Comparison of ENCODE assay signal across 20 cellular contexts in the genomic region with DNA sequence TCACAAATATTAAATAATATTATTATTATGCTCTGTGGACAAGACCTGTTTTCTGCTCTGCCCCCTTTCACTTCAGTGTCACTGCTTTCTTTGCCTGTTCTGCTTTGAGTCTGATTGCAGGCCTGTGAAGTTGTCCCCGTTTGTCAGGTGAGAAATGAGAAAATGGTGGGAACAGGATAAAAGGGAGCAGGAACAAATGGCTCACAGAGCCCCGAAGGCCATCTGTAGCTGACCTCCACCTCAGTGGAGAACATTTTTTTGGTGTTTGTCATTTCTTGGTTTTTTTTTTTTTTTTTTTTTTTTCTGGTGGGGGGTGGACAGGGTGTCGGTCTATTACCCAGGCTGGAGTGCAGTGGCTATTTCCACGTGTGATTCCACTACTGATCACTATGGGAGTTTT. TPM values are rescaled to one million over a fixed set of nuclear protein-coding genes. Genes with fewer than 3 reads are reported as not detected.
DNase-seq lines count a peak whose midpoint lies in the region; ATAC-seq and TF ChIP-seq lines count a peak whose summit lies in the region.
"Had no signal": no experiment of that assay in that cellular context is flagged by ENCODE, and none has a peak within 500 bp of the region (broad histone marks: within the 10 kb centered on the region; RNA-seq: fewer than 3 reads in every experiment).

No MANE protein-coding gene starts in this region.

- peak overlapping the region; percentile 29; the same call in 1 of the 2 replicates for H3K27ac ChIP-seq in PC-3 (ENCODE audit: low read length)
- peak overlapping the region; percentile 47 for H3K27ac ChIP-seq in brain microvascular endothelial cell
- H3K27ac ChIP-seq: 22Rv1, BLaER1, SK-N-MC had no signal

- H3K4me1 Mint-ChIP-seq in chondrocyte (ENCODE audit: low read depth) = peaks cover 21% of the 10 kb centered on the region

- CTCF ChIA-PET in PC-3 (lab: Charles Lee) = interaction anchor here (0.6 kb wide), 1 partner anchor 46 kb away, joined by 3 read pairs; no protein-coding TSS in a partner anchor

- H3K4me3 ChIP-seq in PC-3 (ENCODE audit: low read length) (no peak overlapping the region), brain microvascular endothelial cell (ENCODE audit: low read depth, low read length) (no peak overlapping the region)
- H3K4me3 ChIP-seq: BLaER1, SK-N-MC had no signal

- no peak for TF ChIP-seq CTCF in PC-3 (conservative IDR thresholded peaks at IDR 0.05; ENCODE audit: low read depth, low read length)
- TF ChIP-seq CTCF in brain microvascular endothelial cell (IDR thresholded peaks at IDR 0.05; ENCODE audit: low read depth, low read length, missing control alignments) = no peak
- TF ChIP-seq CTCF in chondrocyte (IDR thresholded peaks at IDR 0.05) = no peak

- intact Hi-C loops in PC-3 (cut with micrococcal nuclease) = no loop called here

- no peak overlapping the region for H3K4me2 ChIP-seq in PC-3 (ENCODE audit: low read length)
- H3K4me2 ChIP-seq: BLaER1 had no signal

- no peaks in the 10 kb centered on the region for H3K27me3 ChIP-seq in PC-3 (ENCODE audit: low read length)
- H3K27me3 ChIP-seq in brain microvascular endothelial cell (replicated peaks) = no peaks in the 10 kb centered on the region
- H3K27me3 ChIP-seq: BLaER1 had no signal

- in situ Hi-C loops in brain microvascular endothelial cell (cut with HindIII; ENCODE audit: low pct_ligation_motif_present, low sequenced_read_pairs) = no loop called here

- no peak overlapping the region for H2AFZ ChIP-seq in PC-3 (ENCODE audit: low read length)

- no peaks in the 10 kb centered on the region for H3K9me3 ChIP-seq in PC-3 (ENCODE audit: low read length)
- H3K9me3 ChIP-seq: BLaER1 had no signal

- peaks cover 37% of the 10 kb centered on the region for H3K79me2 ChIP-seq in PC-3 (ENCODE audit: low read length)

- H3F3A ChIP-seq in PC-3 (ENCODE audit: low read length, unreplicated experiment) = peaks cover 3% of the 10 kb centered on the region

- no peak overlapping the region for H3K9ac ChIP-seq in PC-3 (ENCODE audit: low read length)
- H3K9ac ChIP-seq: BLaER1 had no signal

- no peak overlapping the region for H3K4me3 Mint-ChIP-seq in chondrocyte (ENCODE audit: unreplicated experiment)
- H3K4me3 Mint-ChIP-seq: CD8-positive, alpha-beta T cell had no signal

- no peaks in the 10 kb centered on the region for H3K27me3 Mint-ChIP-seq in chondrocyte (ENCODE audit: low read depth)

- no peak for ATAC-seq in PC-3
- ATAC-seq: CD8-positive, alpha-beta T cell; Right ventricle myocardium inferior had no signal

- POLR2A ChIA-PET in PC-3 (lab: Charles Lee; ENCODE audit: unreplicated experiment) = no interaction called here

- H3K27ac Mint-ChIP-seq in chondrocyte (ENCODE audit: unreplicated experiment) = no peak overlapping the region
- H3K27ac Mint-ChIP-seq: CD8-positive, alpha-beta T cell had no signal

- peaks cover 30% of the 10 kb centered on the region for H3K36me3 ChIP-seq in PC-3 (ENCODE audit: low read depth, low read length)
- peaks cover 29% of the 10 kb centered on the region for H3K36me3 ChIP-seq in brain microvascular endothelial cell (replicated peaks)
- H3K36me3 ChIP-seq: BLaER1 had no signal

- no peaks in the 10 kb centered on the region for H3K9me2 ChIP-seq in PC-3 (replicated peaks; ENCODE audit: low read length)

- peaks cover 30% of the 10 kb centered on the region for H3K4me1 ChIP-seq in PC-3 (ENCODE audit: insufficient read depth, low read length)
- H3K4me1 ChIP-seq: BLaER1 had no signal

- BruUV-seq in PC-3 (replicated peaks; lab: Mats Ljungman, UMichigan) = no TSS peak

- no peaks in the 10 kb centered on the region for H3K9me3 Mint-ChIP-seq in chondrocyte (ENCODE audit: low read depth)
- H3K9me3 Mint-ChIP-seq: CD8-positive, alpha-beta T cell had no signal

- peak; percentile 14 for DNase-seq in activated effector memory CD4-positive, alpha-beta T cell treated with anti-CD3 and anti-CD28 coated beads, Interleukin-2, amount 50 U/mL, for 16 hours
- no peak for DNase-seq in activated effector memory CD4-positive, alpha-beta T cell treated with Interleukin-2 at 50 U/mL for 16 hours
- DNase-seq in PC-3 (no peak), brain microvascular endothelial cell (no peak), DMS79 treated with DMSO at 0.1 percent for 48 hours (lab: John Stamatoyannopoulos, UW) (no peak), chondrocyte (ENCODE audit: low spot score) (no peak), HPDE6-E6E7 (ENCODE audit: extremely low spot score) (no peak)
- no peak for DNase-seq in activated CD4-positive, alpha-beta T cell treated with anti-CD3 and anti-CD28 coated beads, Interleukin-2, amount 50 U/mL, for 1 hour
- DNase-seq: CD8-positive, alpha-beta T cell; DND-41; H7; MM.1S; NCI-H1092 treated with DMSO at 0.1 percent for 48 hours; NCI-H2081 treated with DMSO at 0.1 percent for 48 hours; NCI-H510A; NCI-H774 had no signal

- no peaks in the 10 kb centered on the region for H3K36me3 Mint-ChIP-seq in chondrocyte (ENCODE audit: low read depth)

- H4K20me1 ChIP-seq in PC-3 (ENCODE audit: low read length) = peaks cover 26% of the 10 kb centered on the region
- H4K20me1 ChIP-seq: BLaER1 had no signal

RNA-seq across cellular contexts. Expression of a gene that starts 13.2 kb away (rescaled TPM):
- total RNA-seq in PC-3 (2014; rRNA removed) (0.11 TPM in 1 of 2 replicates, not detected in the other), chondrocyte (not detected in 3 replicates)
- total RNA-seq: CD8-positive, alpha-beta T cell; Right ventricle myocardium inferior had no signal

RNA-seq across cellular contexts. Expression of a gene that starts 17.8 kb away (rescaled TPM):
- total RNA-seq in PC-3 (2014; rRNA removed) = 163 and 167 TPM in 2 replicates
- total RNA-seq in chondrocyte = 1.2 to 1.9 TPM (median 1.9 TPM) in 3 replicates

Comparison
In these comparisons a context has a peak if more than half of its experiments do, and no peak if none do; other contexts are left out.
1. RNA of a gene that starts 17.8 kb away (total RNA-seq): 163 to 167 TPM in PC-3; 1.2 to 1.9 TPM in chondrocyte; every median in the first group is over 10 times any median in the second.